Comparison of ENCODE assay signal across 8 cellular contexts in genomic region chr1:66929691-66929998, GRCh38. TPM values are rescaled to one million over a fixed set of nuclear protein-coding genes. Genes with fewer than 3 reads are reported as not detected.
DNase-seq lines count a peak whose midpoint lies in the region; ATAC-seq and TF ChIP-seq lines count a peak whose summit lies in the region.

No MANE protein-coding gene starts in this region.

- H3K36me3 Mint-ChIP-seq in activated CD4-positive, alpha-beta T cell treated with anti-CD3 and anti-CD28 coated beads for 36 hours (ENCODE audit: low read depth), result peaks cover 19% of the 10 kb centered on the region

- intact Hi-C loops in activated CD4-positive, alpha-beta T cell treated with anti-CD3 and anti-CD28 coated beads for 36 hours (cut with DNase I, micrococcal nuclease), result loop anchor here (5.0 to 10.0 kb wide), 3 partner anchors 142 to 1665 kb away; no protein-coding TSS in a partner anchor

- CTCF ChIA-PET in activated CD4-positive, alpha-beta T cell treated with anti-CD3 and anti-CD28 coated beads for 36 hours (lab: Charles Lee), result interaction anchor here (0.6 to 1.4 kb wide), 5 partner anchors 11 to 241 kb away, joined by 3 to 4 read pairs (median 3); no protein-coding TSS in a partner anchor

- no peak for DNase-seq in activated CD4-positive, alpha-beta T cell treated with anti-CD3 and anti-CD28 coated beads for 36 hours
- no peak for DNase-seq in activated CD4-positive, alpha-beta T cell treated with anti-CD3 and anti-CD28 coated beads, Interleukin-2, amount 50 U/mL, for 48 hours
- DNase-seq in suprapubic skin (ENCODE audit: low spot score in 2 of 2) (no peak), NCI-H526 treated with DMSO at 0.1 percent for 48 hours (lab: John Stamatoyannopoulos, UW) (no peak), UCSD-AML1 (lab: John Stamatoyannopoulos, UW; ENCODE audit: unreplicated experiment) (no peak)

- TF ChIP-seq EP300 in suprapubic skin (IDR thresholded peaks at IDR 0.05), result no peak

- no peaks in the 10 kb centered on the region for H3K27me3 ChIP-seq in layer of hippocampus (ENCODE audit: control insufficient read depth, insufficient read depth, low read length)
- no peaks in the 10 kb centered on the region for H3K27me3 ChIP-seq in suprapubic skin

- POLR2A ChIA-PET in activated CD4-positive, alpha-beta T cell treated with anti-CD3 and anti-CD28 coated beads for 36 hours (lab: Charles Lee), result interaction anchor here (0.6 kb wide), 1 partner anchor 233 kb away, joined by 4 read pairs; no protein-coding TSS in a partner anchor

- no peaks in the 10 kb centered on the region for H3K9me3 Mint-ChIP-seq in activated CD4-positive, alpha-beta T cell treated with anti-CD3 and anti-CD28 coated beads for 36 hours (ENCODE audit: low read depth)

- no peak for TF ChIP-seq CTCF in suprapubic skin (IDR thresholded peaks at IDR 0.05)

- no peaks in the 10 kb centered on the region for H3K36me3 ChIP-seq in suprapubic skin

- H3K27ac ChIP-seq in adipose tissue (ENCODE audit: low read depth, low read length), result peak overlapping the region; percentile 98
- peak overlapping the region; percentile 92 for H3K27ac ChIP-seq in layer of hippocampus (ENCODE audit: low read depth, low read length)
- H3K27ac ChIP-seq in suprapubic skin, result peak overlapping the region; percentile 96

- H3K27ac Mint-ChIP-seq in activated CD4-positive, alpha-beta T cell treated with anti-CD3 and anti-CD28 coated beads for 36 hours, result peak overlapping the region; percentile 94

- H3K4me1 Mint-ChIP-seq in activated CD4-positive, alpha-beta T cell treated with anti-CD3 and anti-CD28 coated beads for 36 hours, result peaks cover 48% of the 10 kb centered on the region

- ATAC-seq in activated CD4-positive, alpha-beta T cell treated with anti-CD3 and anti-CD28 coated beads for 36 hours, result no peak
- no peak for ATAC-seq in HG03095 (IDR thresholded peaks at IDR 0.05; ENCODE audit: unreplicated experiment)

- H3K4me3 Mint-ChIP-seq in activated CD4-positive, alpha-beta T cell treated with anti-CD3 and anti-CD28 coated beads for 36 hours, result peak overlapping the region; percentile 86

- WGBS in adipose tissue, 3 donors, result 6 to 7% (median 6%) methylated on average over 9 of the region's 9 CpGs
- WGBS in suprapubic skin, result 7% methylated on average over 9 of the region's 9 CpGs

- no peaks in the 10 kb centered on the region for H3K27me3 Mint-ChIP-seq in activated CD4-positive, alpha-beta T cell treated with anti-CD3 and anti-CD28 coated beads for 36 hours

- TF ChIP-seq POLR2A in suprapubic skin (IDR thresholded peaks at IDR 0.05), result no peak

- peak overlapping the region; percentile 88 for H3K4me3 ChIP-seq in suprapubic skin

- H3K9me3 ChIP-seq in suprapubic skin, result no peaks in the 10 kb centered on the region

- H3K4me1 ChIP-seq in suprapubic skin, result peaks cover 61% of the 10 kb centered on the region

RNA-seq across cellular contexts. Expression of gene MIER1, which starts 4.9 kb away (rescaled TPM):
- total RNA-seq in activated CD4-positive, alpha-beta T cell treated with anti-CD3 and anti-CD28 coated beads for 36 hours, result 10 to 100 TPM; 49.7 to 51.5 TPM
- 10 to 100 TPM in 1 of 3 donors, 1 to 10 TPM in 2; 4.0 to 23.5 (median 9.9) TPM for polyA plus RNA-seq in adipose tissue
- 10 to 100 TPM; 17.1 to 43.2 (median 27.5) TPM for total RNA-seq in suprapubic skin

RNA-seq across cellular contexts. Expression of gene DNAI4, which starts 5.0 kb away (rescaled TPM):
- 1 to 10 TPM in 1 of 2 experiments, under 1 TPM in 1; 0.87 to 3.6 TPM for total RNA-seq in activated CD4-positive, alpha-beta T cell treated with anti-CD3 and anti-CD28 coated beads for 36 hours
- 1 to 10 TPM in 1 of 3 donors, under 1 TPM in 2; 0.83 to 1.1 (median 0.90) TPM for polyA plus RNA-seq in adipose tissue
- 1 to 10 TPM; 1.5 to 3.7 (median 3.3) TPM for total RNA-seq in suprapubic skin
